22 cellular contexts compared by ENCODE assay signal in the genomic region with DNA sequence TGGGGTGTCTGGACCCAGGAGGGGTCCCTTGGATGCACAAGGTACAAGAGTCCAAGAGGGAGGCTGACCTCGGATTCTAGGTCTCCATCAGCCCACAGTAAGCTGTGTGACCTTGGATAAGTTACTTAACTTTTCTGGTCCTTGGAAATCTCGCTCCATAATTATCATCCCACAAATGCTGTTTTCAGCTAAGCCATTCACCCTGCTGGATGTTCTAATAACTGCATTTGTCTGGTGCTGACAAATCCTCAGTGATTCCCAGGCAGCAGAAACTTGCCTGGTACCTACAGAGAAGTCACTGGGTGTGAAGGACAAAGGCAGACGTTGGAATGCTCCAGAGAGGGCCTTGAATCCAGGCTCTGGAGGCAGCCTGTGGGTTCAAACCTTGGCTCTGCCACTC.
DNase-seq lines count a peak whose midpoint lies in the region; ATAC-seq and TF ChIP-seq lines count a peak whose summit lies in the region.
"Had no signal": no experiment of that assay in that cellular context is flagged by ENCODE, and none has a peak within 500 bp of the region (broad histone marks: within the 10 kb centered on the region; RNA-seq: fewer than 3 reads in every experiment).

No MANE protein-coding gene starts in this region.

- no peak overlapping the region for H3K18ac ChIP-seq in trophoblast cell (ENCODE audit: low read length)

- H2BK12ac ChIP-seq in trophoblast cell (ENCODE audit: low read length) = no peak overlapping the region

- no peak overlapping the region for H4K12ac ChIP-seq in trophoblast cell (ENCODE audit: low read depth, low read length)

- ATAC-seq in SK-N-SH treated with all-trans-retinoic acid at 6 μM for 48 hours (no peak), HG02678 (IDR thresholded peaks at IDR 0.05; ENCODE audit: unreplicated experiment) (no peak)

- no peaks in the 10 kb centered on the region for H3K9me3 ChIP-seq in SK-N-SH
- no peaks in the 10 kb centered on the region for H3K9me3 ChIP-seq in trophoblast cell (ENCODE audit: insufficient read depth, low read depth, low read length)
- H3K9me3 ChIP-seq: MG63, SJCRH30 had no signal

- no peak overlapping the region for H2BK120ac ChIP-seq in trophoblast cell (ENCODE audit: insufficient read depth, low read length, poor library complexity)

- no peak overlapping the region for H2AFZ ChIP-seq in SK-N-SH (ENCODE audit: low read depth)
- no peak overlapping the region for H2AFZ ChIP-seq in trophoblast cell (ENCODE audit: insufficient read depth, low read length, poor library complexity)

- TF ChIP-seq RAD21 in SK-N-SH (IDR thresholded peaks at IDR 0.05; ENCODE audit: low read length) = peak; percentile 26; the same call in 1 of the 2 replicates

- no peaks in the 10 kb centered on the region for H3K79me1 ChIP-seq in trophoblast cell (ENCODE audit: low read length)

- no peak overlapping the region for H3K9ac ChIP-seq in SK-N-SH
- no peak overlapping the region for H3K9ac ChIP-seq in trophoblast cell (ENCODE audit: low read length)

- no peaks in the 10 kb centered on the region for H4K20me1 ChIP-seq in SK-N-SH (ENCODE audit: insufficient read depth)

- no peak overlapping the region for H4K91ac ChIP-seq in trophoblast cell (ENCODE audit: low read depth, low read length)

- no peaks in the 10 kb centered on the region for H3K9me2 ChIP-seq in SK-N-SH

- H3K4me2 ChIP-seq in SK-N-SH (no peak overlapping the region), trophoblast cell (ENCODE audit: low read length) (no peak overlapping the region)

- no peak overlapping the region for H3K4me3 ChIP-seq in SK-N-SH (ENCODE audit: low read depth in 2 of 2, low read length in 1 of 2)
- H3K4me3 ChIP-seq in choroid plexus epithelial cell (ENCODE audit: low read depth, low read length) = no peak overlapping the region
- no peak overlapping the region for H3K4me3 ChIP-seq in trophoblast cell (ENCODE audit: low read depth, low read length)
- H3K4me3 ChIP-seq: MG63, SJCRH30 had no signal

- H3F3A ChIP-seq in SK-N-SH (replicated peaks; ENCODE audit: insufficient read depth) = no peaks in the 10 kb centered on the region

- peak overlapping the region; percentile 42 for H3K23ac ChIP-seq in trophoblast cell (ENCODE audit: low read length)

- CTCF ChIA-PET in SK-N-SH (lab: Yijun Ruan, JAX) = interaction anchor here (1.1 to 1.9 kb wide), 3 partner anchors 57 to 266 kb away, joined by 3 to 4 read pairs (median 3); no protein-coding TSS in a partner anchor

- no peak overlapping the region for H2BK5ac ChIP-seq in trophoblast cell (ENCODE audit: low read depth, low read length, poor library complexity)

- DNase-seq in SK-N-SH (no peak), NCI-H1694 (lab: John Stamatoyannopoulos, UW) (peak; percentile 24), choroid plexus epithelial cell (ENCODE audit: low read depth) (peak; percentile 2), trophoblast cell (no peak), substantia nigra (lab: John Stamatoyannopoulos, UW) (no peak)
- DNase-seq in stimulated activated CD4-positive, alpha-beta T cell treated with anti-CD3 and anti-CD28 coated beads, Interleukin-4, amount 100 ng/mL, for 1 hour = no peak
- DNase-seq: ACHN, IMR-90, Kasumi-1, MG63, NCI-H1048, NCI-H1436, NCI-H2029 treated with DMSO at 0.1 percent for 48 hours, NCI-H2227 treated with DMSO at 0.1 percent for 48 hours, NCI-H524 treated with DMSO at 0.1 percent for 48 hours, SJCRH30, SW 1271, T-helper 2 cell had no signal

- H3K14ac ChIP-seq in trophoblast cell (ENCODE audit: low read length) = no peak overlapping the region

- no peak for TF ChIP-seq CTCF in SK-N-SH (IDR thresholded peaks at IDR 0.05)
- no peak for TF ChIP-seq CTCF in choroid plexus epithelial cell (conservative IDR thresholded peaks at IDR 0.05; ENCODE audit: low read depth, low read length)

- WGBS in SK-N-SH (ENCODE audit: low lambda C conversion rate) = 22% methylated on average over 2 of the region's 3 CpGs
- no CpG with 5 or more reads among the region's 3 CpGs for WGBS in trophoblast cell (ENCODE audit: extremely low coverage, insufficient coverage, insufficient read length)

- H3K27ac ChIP-seq in SK-N-SH (ENCODE audit: low read depth in 2 of 2, low read length in 1 of 2) = no peak overlapping the region
- no peak overlapping the region for H3K27ac ChIP-seq in trophoblast cell (ENCODE audit: low read depth, low read length)
- no peak overlapping the region for H3K27ac ChIP-seq in substantia nigra (ENCODE audit: low read depth, low read length, poor library complexity, severe bottlenecking)
- H3K27ac ChIP-seq: C4-2B, HL-60, SJCRH30 had no signal

- H4K8ac ChIP-seq in trophoblast cell (ENCODE audit: low read depth, low read length) = no peak overlapping the region

- H3K79me2 ChIP-seq in SK-N-SH (ENCODE audit: insufficient read depth) (no peaks in the 10 kb centered on the region), trophoblast cell (ENCODE audit: control insufficient read depth, insufficient read depth, low read length, poor library complexity) (no peaks in the 10 kb centered on the region)

- H3K36me3 ChIP-seq in SK-N-SH (replicated peaks in 1 of 2; ENCODE audit: control insufficient read depth in 1 of 2, insufficient read depth in 2 of 2, low read length in 1 of 2) (no peaks in the 10 kb centered on the region), trophoblast cell (ENCODE audit: control insufficient read depth in 1 of 2, insufficient read depth in 2 of 2, low read length in 2 of 2) (no peaks in the 10 kb centered on the region)
- H3K36me3 ChIP-seq: MG63, SJCRH30 had no signal

- no peak for TF ChIP-seq EP300 in SK-N-SH (IDR thresholded peaks at IDR 0.05; ENCODE audit: borderline replicate concordance in 1 of 2, low read depth in 1 of 2, low read length in 1 of 2)

- no peak overlapping the region for H3K4ac ChIP-seq in trophoblast cell (ENCODE audit: low read depth, low read length)

- POLR2A ChIA-PET in SK-N-SH (lab: Yijun Ruan, JAX) = no interaction called here

- H2AK5ac ChIP-seq in trophoblast cell (ENCODE audit: low read length) = no peak overlapping the region

- H3K4me1 ChIP-seq in SK-N-SH (ENCODE audit: control insufficient read depth in 1 of 2, insufficient read depth in 2 of 2, low read depth in 1 of 2, low read length in 1 of 2) = peaks cover 0 to 38% of the 10 kb centered on the region in 2 experiments; a peak in 1 of 4 replicates
- H3K4me1 ChIP-seq in trophoblast cell (ENCODE audit: control insufficient read depth in 1 of 2, insufficient read depth in 2 of 2, low read length in 2 of 2) = no peaks in the 10 kb centered on the region
- H3K4me1 ChIP-seq: SJCRH30 had no signal

- H3K27me3 ChIP-seq in SK-N-SH (ENCODE audit: insufficient read depth) (no peaks in the 10 kb centered on the region), trophoblast cell (ENCODE audit: insufficient read depth, low read length) (no peaks in the 10 kb centered on the region)
- H3K27me3 ChIP-seq: MG63 had no signal

TF ChIP-seq in SK-N-SH, 30 proteins besides CTCF, POLR2A, EP300 and RAD21 (continues in another document):
- TF ChIP-seq, protein P1, sequence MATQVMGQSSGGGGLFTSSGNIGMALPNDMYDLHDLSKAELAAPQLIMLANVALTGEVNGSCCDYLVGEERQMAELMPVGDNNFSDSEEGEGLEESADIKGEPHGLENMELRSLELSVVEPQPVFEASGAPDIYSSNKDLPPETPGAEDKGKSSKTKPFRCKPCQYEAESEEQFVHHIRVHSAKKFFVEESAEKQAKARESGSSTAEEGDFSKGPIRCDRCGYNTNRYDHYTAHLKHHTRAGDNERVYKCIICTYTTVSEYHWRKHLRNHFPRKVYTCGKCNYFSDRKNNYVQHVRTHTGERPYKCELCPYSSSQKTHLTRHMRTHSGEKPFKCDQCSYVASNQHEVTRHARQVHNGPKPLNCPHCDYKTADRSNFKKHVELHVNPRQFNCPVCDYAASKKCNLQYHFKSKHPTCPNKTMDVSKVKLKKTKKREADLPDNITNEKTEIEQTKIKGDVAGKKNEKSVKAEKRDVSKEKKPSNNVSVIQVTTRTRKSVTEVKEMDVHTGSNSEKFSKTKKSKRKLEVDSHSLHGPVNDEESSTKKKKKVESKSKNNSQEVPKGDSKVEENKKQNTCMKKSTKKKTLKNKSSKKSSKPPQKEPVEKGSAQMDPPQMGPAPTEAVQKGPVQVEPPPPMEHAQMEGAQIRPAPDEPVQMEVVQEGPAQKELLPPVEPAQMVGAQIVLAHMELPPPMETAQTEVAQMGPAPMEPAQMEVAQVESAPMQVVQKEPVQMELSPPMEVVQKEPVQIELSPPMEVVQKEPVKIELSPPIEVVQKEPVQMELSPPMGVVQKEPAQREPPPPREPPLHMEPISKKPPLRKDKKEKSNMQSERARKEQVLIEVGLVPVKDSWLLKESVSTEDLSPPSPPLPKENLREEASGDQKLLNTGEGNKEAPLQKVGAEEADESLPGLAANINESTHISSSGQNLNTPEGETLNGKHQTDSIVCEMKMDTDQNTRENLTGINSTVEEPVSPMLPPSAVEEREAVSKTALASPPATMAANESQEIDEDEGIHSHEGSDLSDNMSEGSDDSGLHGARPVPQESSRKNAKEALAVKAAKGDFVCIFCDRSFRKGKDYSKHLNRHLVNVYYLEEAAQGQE (IDR thresholded peaks at IDR 0.05; ENCODE audit: low read depth, low read length) = no peak
- no peak for TF ChIP-seq RXRA (IDR thresholded peaks at IDR 0.05; ENCODE audit: borderline replicate concordance, low read depth)

TF ChIP-seq in SK-N-SH treated with all-trans-retinoic acid at 6 μM for 48 hours, 23 proteins besides CTCF, POLR2A, EP300 and RAD21:
- TF ChIP-seq ZNF565 (CRISPR knock-in tag; conservative IDR thresholded peaks at IDR 0.05; ENCODE audit: low read depth) (no peak), TOX (CRISPR knock-in tag; IDR thresholded peaks at IDR 0.05; ENCODE audit: borderline replicate concordance) (no peak)

Comparison
In these comparisons a context has a peak if more than half of its experiments do, and no peak if none do; other contexts are left out.
1. DNase-seq: peak in NCI-H1694 (single experiment) and choroid plexus epithelial cell (single experiment); none in SK-N-SH (single experiment), trophoblast cell (0 of 2), substantia nigra (0 of 49) and stimulated activated CD4-positive, alpha-beta T cell treated with anti-CD3 and anti-CD28 coated beads, Interleukin-4, amount 100 ng/mL, for 1 hour (single experiment).